23 cellular contexts compared by ENCODE assay signal in genomic region chrX:86121916-86122315, GRCh38. TPM values are rescaled to one million over a fixed set of nuclear protein-coding genes. Genes with fewer than 3 reads are reported as not detected.
DNase-seq lines count a peak whose midpoint lies in the region.
"Had no signal": no experiment of that assay in that cellular context is flagged by ENCODE, and none has a peak within 500 bp of the region (broad histone marks: within the 10 kb centered on the region; RNA-seq: fewer than 3 reads in every experiment).

No MANE protein-coding gene starts in this region.

- H3K4me3 Mint-ChIP-seq in activated T-helper 1 cell treated with anti-CD3 and anti-CD28 coated beads, Interleukin-12 subunit alpha, Interleukin-12 subunit beta, Interleukin-2, Interleukin-4 antibody, amounts not matched to agents 30 ng/mL and 10 ng/mL and 1 ng/mL, durations not matched to agents 14 hours and 24 hours and 36 hours, result no peak overlapping the region
- H3K4me3 Mint-ChIP-seq: CD8-positive, alpha-beta T cell had no signal

- peaks cover 6% of the 10 kb centered on the region for H3K9me3 Mint-ChIP-seq in activated T-helper 1 cell treated with anti-CD3 and anti-CD28 coated beads, Interleukin-12 subunit alpha, Interleukin-12 subunit beta, Interleukin-2, Interleukin-4 antibody, amounts not matched to agents 30 ng/mL and 10 ng/mL and 1 ng/mL, durations not matched to agents 14 hours and 24 hours and 36 hours

- H3K4me1 Mint-ChIP-seq in activated T-helper 1 cell treated with anti-CD3 and anti-CD28 coated beads, Interleukin-12 subunit alpha, Interleukin-12 subunit beta, Interleukin-2, Interleukin-4 antibody, amounts not matched to agents 30 ng/mL and 10 ng/mL and 1 ng/mL, durations not matched to agents 14 hours and 24 hours and 36 hours (ENCODE audit: low read depth), result no peaks in the 10 kb centered on the region

- no peak overlapping the region for H3K4me3 ChIP-seq in NT2/D1 (ENCODE audit: insufficient read length, low read depth)
- H3K4me3 ChIP-seq: GM23248, SK-N-MC had no signal

- intact Hi-C loops in activated T-helper 1 cell treated with anti-CD3 and anti-CD28 coated beads, Interleukin-12 subunit alpha, Interleukin-12 subunit beta, Interleukin-2, Interleukin-4 antibody, amounts not matched to agents 30 ng/mL and 10 ng/mL and 1 ng/mL, durations not matched to agents 14 hours and 24 hours and 36 hours (cut with micrococcal nuclease), result no loop called here

- H3K9me3 ChIP-seq in NT2/D1 (ENCODE audit: insufficient read depth, low read length), result no peaks in the 10 kb centered on the region; the same call in 1 of the 2 replicates

- H3K4me1 ChIP-seq in NT2/D1 (ENCODE audit: insufficient read depth, insufficient read length), result no peaks in the 10 kb centered on the region

- DNase-seq in D341Med (ENCODE audit: low spot score), result peak; percentile 32
- DNase-seq in HT1080 (ENCODE audit: low read depth), result peak; percentile 11
- DNase-seq in NT2/D1 (ENCODE audit: low read depth, low spot score), result peak; percentile 13
- peak; percentile 18 for DNase-seq in iPS-NIHi7 (ENCODE audit: extremely low spot score)
- DNase-seq in activated T-helper 1 cell treated with anti-CD3 and anti-CD28 coated beads, Interleukin-12 subunit alpha, Interleukin-12 subunit beta, Interleukin-2, Interleukin-4 antibody, amounts not matched to agents 30 ng/mL and 10 ng/mL and 1 ng/mL, durations not matched to agents 14 hours and 24 hours and 36 hours (ENCODE audit: low spot score), result no peak
- DNase-seq in NCI-H1092 (lab: John Stamatoyannopoulos, UW), result no peak
- DNase-seq in inferior parietal cortex (ENCODE audit: extremely low spot score), result no peak
- DNase-seq: AML-193; C1 segment of cervical spinal cord; CD8-positive, alpha-beta T cell; DMS153; GM23248; Karpas-422; NCI-H1417 treated with DMSO at 0.1 percent for 48 hours; NCI-H187; NCI-H2107; NCI-H446 treated with DMSO at 0.1 percent for 48 hours; NCI-H748 treated with DMSO at 0.1 percent for 48 hours; OCI-M1; SHP77 had no signal

- no peak overlapping the region for H3K9ac ChIP-seq in NT2/D1 (ENCODE audit: insufficient read length, low read depth)
- H3K9ac ChIP-seq: GM23248 had no signal

- H3K27me3 Mint-ChIP-seq in activated T-helper 1 cell treated with anti-CD3 and anti-CD28 coated beads, Interleukin-12 subunit alpha, Interleukin-12 subunit beta, Interleukin-2, Interleukin-4 antibody, amounts not matched to agents 30 ng/mL and 10 ng/mL and 1 ng/mL, durations not matched to agents 14 hours and 24 hours and 36 hours (ENCODE audit: insufficient read depth), result no peaks in the 10 kb centered on the region

- H3K36me3 Mint-ChIP-seq in activated T-helper 1 cell treated with anti-CD3 and anti-CD28 coated beads, Interleukin-12 subunit alpha, Interleukin-12 subunit beta, Interleukin-2, Interleukin-4 antibody, amounts not matched to agents 30 ng/mL and 10 ng/mL and 1 ng/mL, durations not matched to agents 14 hours and 24 hours and 36 hours (ENCODE audit: low read depth), result no peaks in the 10 kb centered on the region
- H3K36me3 Mint-ChIP-seq: CD8-positive, alpha-beta T cell had no signal

- no peak overlapping the region for H3K27ac Mint-ChIP-seq in activated T-helper 1 cell treated with anti-CD3 and anti-CD28 coated beads, Interleukin-12 subunit alpha, Interleukin-12 subunit beta, Interleukin-2, Interleukin-4 antibody, amounts not matched to agents 30 ng/mL and 10 ng/mL and 1 ng/mL, durations not matched to agents 14 hours and 24 hours and 36 hours
- H3K27ac Mint-ChIP-seq: CD8-positive, alpha-beta T cell had no signal

- no peaks in the 10 kb centered on the region for H3K36me3 ChIP-seq in NT2/D1 (ENCODE audit: insufficient read depth, insufficient read length, low read length)

- H3K27me3 ChIP-seq in NT2/D1 (ENCODE audit: insufficient read depth, insufficient read length), result no peaks in the 10 kb centered on the region

RNA-seq across cellular contexts. Expression of gene DACH2, which starts 26.3 kb away (rescaled TPM):
- not detected in 2 replicates for total RNA-seq in HT1080 (2014; rRNA removed; shearing (Covaris generic))
- not detected in 2 replicates for polyA plus RNA-seq in HT1080 (2015; cell fraction: cytosol; rRNA removed)
- polyA plus RNA-seq in HT1080 (2015; cell fraction: nucleus; rRNA removed), result not detected in 2 replicates
- not detected in 2 replicates for total RNA-seq in activated T-helper 1 cell treated with anti-CD3 and anti-CD28 coated beads, Interleukin-12 subunit alpha, Interleukin-12 subunit beta, Interleukin-2, Interleukin-4 antibody, amounts not matched to agents 30 ng/mL and 10 ng/mL and 1 ng/mL, durations not matched to agents 14 hours and 24 hours and 36 hours
- total RNA-seq: A172; CD8-positive, alpha-beta T cell; GM23248; MCF 10A had no signal
- polyA plus RNA-seq: GM23248 had no signal

Comparison
In these comparisons a context has a peak if more than half of its experiments do, and no peak if none do; other contexts are left out.
1. DNase-seq: peak in D341Med (single experiment), HT1080 (single experiment), NT2/D1 (single experiment) and iPS-NIHi7 (single experiment); none in activated T-helper 1 cell treated with anti-CD3 and anti-CD28 coated beads, Interleukin-12 subunit alpha, Interleukin-12 subunit beta, Interleukin-2, Interleukin-4 antibody, amounts not matched to agents 30 ng/mL and 10 ng/mL and 1 ng/mL, durations not matched to agents 14 hours and 24 hours and 36 hours (single experiment), NCI-H1092 (single experiment) and inferior parietal cortex (single experiment).